ENCODE assay signal across 8 cellular contexts in the genomic region with DNA sequence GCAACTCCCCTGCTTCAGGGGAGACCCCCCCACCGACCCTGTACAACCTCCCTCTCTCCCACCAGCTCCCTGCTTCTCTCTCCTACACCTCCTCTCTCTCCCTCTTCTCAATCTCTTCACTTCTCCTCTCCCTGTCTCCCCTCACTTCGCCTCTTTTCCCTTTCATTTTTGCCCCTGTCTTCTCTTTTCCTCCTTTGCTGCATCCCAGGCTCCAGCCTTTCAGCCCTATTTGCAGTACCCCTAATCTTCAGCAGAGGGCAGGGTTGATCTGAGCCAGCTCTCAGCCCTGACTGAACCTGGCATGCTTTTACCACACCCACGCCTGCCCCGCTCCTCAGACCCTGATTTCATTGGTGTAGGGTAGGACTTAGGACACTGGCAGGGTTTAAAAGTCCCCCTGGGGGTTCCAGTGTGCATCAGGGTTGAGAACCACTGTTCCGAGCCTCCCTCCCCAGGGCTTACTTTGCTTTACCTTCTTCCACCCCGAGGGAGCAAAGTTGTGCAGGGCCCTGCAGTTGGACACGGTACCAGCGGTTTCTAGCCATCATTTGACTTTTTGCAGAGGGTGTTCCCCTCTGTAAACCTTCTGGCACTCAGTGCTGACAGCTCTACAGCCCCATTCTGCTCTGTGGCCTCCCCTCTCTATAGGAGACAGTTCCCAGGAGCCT.
DNase-seq lines count a peak whose midpoint lies in the region; ATAC-seq, FAIRE-seq and TF ChIP-seq lines count a peak whose summit lies in the region.

No MANE protein-coding gene starts in this region.

- no peak overlapping the region for H2AFZ ChIP-seq in HCT116 (ENCODE audit: low read depth, low read length, poor library complexity, severe bottlenecking)

- POLR2A ChIA-PET in HCT116 (lab: Charles Lee): interaction anchor here (1.3 kb wide), 1 partner anchor 86 kb away, joined by 5 read pairs; no protein-coding TSS in a partner anchor

- RAD21 ChIA-PET in HCT116 (lab: Charles Lee; ENCODE audit: low non-redundant PET in 1 of 2, low total read pairs in 2 of 2, uncharacterized antibody in 2 of 2, unreplicated experiment in 2 of 2): interaction anchor here (0.7 to 1.5 kb wide), 3 partner anchors 9 to 280 kb away, joined by 3 read pairs; no protein-coding TSS in a partner anchor

- 41% methylated on average over 8 of the region's 8 CpGs for WGBS in pancreas, 2 donors

- H3K36me3 Mint-ChIP-seq in activated T-helper 1 cell treated with anti-CD3 and anti-CD28 coated beads, Interleukin-12 subunit alpha, Interleukin-12 subunit beta, Interleukin-2, Interleukin-4 antibody, amounts not matched to agents 30 ng/mL and 10 ng/mL and 1 ng/mL, durations not matched to agents 14 hours and 24 hours and 36 hours (ENCODE audit: low read depth): no peaks in the 10 kb centered on the region

- TF ChIP-seq POLR2A in HCT116 (IDR thresholded peaks at IDR 0.05; ENCODE audit: borderline replicate concordance, extremely low read depth, insufficient read depth, insufficient read length) (no peak), Peyer's patch (IDR thresholded peaks at IDR 0.05) (no peak)

- no peaks in the 10 kb centered on the region for H3K79me2 ChIP-seq in HCT116 (ENCODE audit: insufficient read depth, low read length)

- no peak overlapping the region for H3K4me3 Mint-ChIP-seq in activated T-helper 1 cell treated with anti-CD3 and anti-CD28 coated beads, Interleukin-12 subunit alpha, Interleukin-12 subunit beta, Interleukin-2, Interleukin-4 antibody, amounts not matched to agents 30 ng/mL and 10 ng/mL and 1 ng/mL, durations not matched to agents 14 hours and 24 hours and 36 hours

- H3K9me2 ChIP-seq in HCT116 (ENCODE audit: insufficient read depth): no peaks in the 10 kb centered on the region

- intact Hi-C loops in HCT116 (cut with micrococcal nuclease): loop anchor here (1.0 kb wide), 1 partner anchor 281 kb away; no protein-coding TSS in a partner anchor
- intact Hi-C loops in activated T-helper 1 cell treated with anti-CD3 and anti-CD28 coated beads, Interleukin-12 subunit alpha, Interleukin-12 subunit beta, Interleukin-2, Interleukin-4 antibody, amounts not matched to agents 30 ng/mL and 10 ng/mL and 1 ng/mL, durations not matched to agents 14 hours and 24 hours and 36 hours (cut with micrococcal nuclease): loop anchor here (1.0 to 10.0 kb wide), 3 partner anchors 86 to 359 kb away; no protein-coding TSS in a partner anchor
- intact Hi-C loops in pancreas (cut with DNase I): loop anchor here in 2 of 3 donors (5.0 kb wide), 1 partner anchor 282 kb away; no protein-coding TSS in a partner anchor

- no TSS peak for BruUV-seq in HCT116 (replicated peaks; lab: Mats Ljungman, UMichigan)

- no peak overlapping the region for H3K9ac ChIP-seq in HCT116 (ENCODE audit: low read length)

- TF ChIP-seq RAD21 in HCT116 (IDR thresholded peaks at IDR 0.05; ENCODE audit: low read depth): peak; percentile 82

- TF ChIP-seq CTCF in HCT116 (IDR thresholded peaks at IDR 0.05 in 2 of 3, conservative IDR thresholded peaks at IDR 0.05 in 1 of 3; ENCODE audit: borderline replicate concordance in 1 of 3, insufficient read depth in 1 of 3, low read depth in 2 of 3, low read length in 2 of 3) (peak; percentile 77 to 91 (median 85)), Peyer's patch (IDR thresholded peaks at IDR 0.05) (peak; percentile 64 to 79 (median 72)), foreskin keratinocyte (conservative IDR thresholded peaks at IDR 0.05) (peak; percentile 76), pancreas (IDR thresholded peaks at IDR 0.05) (peak; percentile 63 to 78 (median 73))

- no peak overlapping the region for H3K4me3 ChIP-seq in HCT116 (replicated peaks in 1 of 2; ENCODE audit: low read depth in 1 of 2, low read length in 2 of 2)
- no peak overlapping the region for H3K4me3 ChIP-seq in Peyer's patch
- no peak overlapping the region for H3K4me3 ChIP-seq in pancreas

- peak; percentile 93 for ATAC-seq in HCT116
- peak; percentile 67 for ATAC-seq in foreskin keratinocyte
- ATAC-seq in pancreas: peak; percentile 68 to 93 (median 90)
- ATAC-seq in GM19395 (IDR thresholded peaks at IDR 0.05; ENCODE audit: unreplicated experiment): no peak
- ATAC-seq in GM19397 (IDR thresholded peaks at IDR 0.05; ENCODE audit: unreplicated experiment): no peak

- H3K9me3 ChIP-seq in HCT116 (ENCODE audit: control insufficient read depth in 1 of 2, insufficient read depth in 1 of 2, low read depth in 1 of 2, low read length in 2 of 2) (no peaks in the 10 kb centered on the region), Peyer's patch (no peaks in the 10 kb centered on the region), pancreas (no peaks in the 10 kb centered on the region)

- no peaks in the 10 kb centered on the region for H4K20me1 ChIP-seq in HCT116 (ENCODE audit: insufficient read depth)

- no peak overlapping the region for H3K27ac ChIP-seq in HCT116 (ENCODE audit: low read depth, low read length)
- no peak overlapping the region for H3K27ac ChIP-seq in Peyer's patch
- no peak overlapping the region for H3K27ac ChIP-seq in foreskin keratinocyte
- H3K27ac ChIP-seq in pancreas: no peak overlapping the region

- H3K27ac Mint-ChIP-seq in activated T-helper 1 cell treated with anti-CD3 and anti-CD28 coated beads, Interleukin-12 subunit alpha, Interleukin-12 subunit beta, Interleukin-2, Interleukin-4 antibody, amounts not matched to agents 30 ng/mL and 10 ng/mL and 1 ng/mL, durations not matched to agents 14 hours and 24 hours and 36 hours: no peak overlapping the region

- CTCF ChIA-PET in HCT116 (lab: Charles Lee): interaction anchor here (0.9 to 3.8 kb wide), 8 partner anchors 10 to 281 kb away, joined by 3 to 30 read pairs (median 6); no protein-coding TSS in a partner anchor

- no peak for FAIRE-seq in pancreas (lab: Jason Lieb, UNC)

- H3K4me1 ChIP-seq in HCT116 (ENCODE audit: control insufficient read depth in 1 of 2, insufficient read depth in 2 of 2, low read length in 2 of 2) (peaks cover 3 to 11% of the 10 kb centered on the region in 2 experiments; a peak in 3 of 4 replicates), Peyer's patch (no peaks in the 10 kb centered on the region), foreskin keratinocyte (no peaks in the 10 kb centered on the region), pancreas (no peaks in the 10 kb centered on the region)

- H3K4me2 ChIP-seq in HCT116 (ENCODE audit: low read length): no peak overlapping the region

- H3K36me3 ChIP-seq in HCT116 (ENCODE audit: control insufficient read depth in 1 of 2, insufficient read depth in 2 of 2, low read length in 2 of 2): no peaks in the 10 kb centered on the region
- H3K36me3 ChIP-seq in Peyer's patch: peaks cover 0 to 12% (median 0%) of the 10 kb centered on the region in 3 donors
- H3K36me3 ChIP-seq in pancreas: no peaks in the 10 kb centered on the region

- DNase-seq in COR-L47 (lab: John Stamatoyannopoulos, UW) (peak; percentile 5), HCT116 (ENCODE audit: low read depth, low spot score) (peak; percentile 27), Peyer's patch (peak in 2 of 3 donors; percentile 34 to 66), foreskin keratinocyte (peak in 1 of 2 donors; percentile 20), pancreas (peak in 4 of 6 donors; percentile 45 to 70 (median 57))
- peak; percentile 9 for DNase-seq in activated T-helper 1 cell treated with anti-CD3 and anti-CD28 coated beads, Interleukin-12 subunit alpha, Interleukin-12 subunit beta, Interleukin-2, Interleukin-4 antibody, amounts not matched to agents 30 ng/mL and 10 ng/mL and 1 ng/mL, durations not matched to agents 14 hours and 24 hours and 36 hours (ENCODE audit: low spot score)

- H3K27me3 Mint-ChIP-seq in activated T-helper 1 cell treated with anti-CD3 and anti-CD28 coated beads, Interleukin-12 subunit alpha, Interleukin-12 subunit beta, Interleukin-2, Interleukin-4 antibody, amounts not matched to agents 30 ng/mL and 10 ng/mL and 1 ng/mL, durations not matched to agents 14 hours and 24 hours and 36 hours (ENCODE audit: insufficient read depth): peaks cover 14% of the 10 kb centered on the region

- H3K27me3 ChIP-seq in HCT116 (ENCODE audit: insufficient read depth, low read length) (peaks cover 14% of the 10 kb centered on the region; the same call in 1 of the 2 replicates), Peyer's patch (no peaks in the 10 kb centered on the region), foreskin keratinocyte (peaks cover 12% of the 10 kb centered on the region), pancreas (no peaks in the 10 kb centered on the region)

- no peaks in the 10 kb centered on the region for H3K9me3 Mint-ChIP-seq in activated T-helper 1 cell treated with anti-CD3 and anti-CD28 coated beads, Interleukin-12 subunit alpha, Interleukin-12 subunit beta, Interleukin-2, Interleukin-4 antibody, amounts not matched to agents 30 ng/mL and 10 ng/mL and 1 ng/mL, durations not matched to agents 14 hours and 24 hours and 36 hours

- H3K4me1 Mint-ChIP-seq in activated T-helper 1 cell treated with anti-CD3 and anti-CD28 coated beads, Interleukin-12 subunit alpha, Interleukin-12 subunit beta, Interleukin-2, Interleukin-4 antibody, amounts not matched to agents 30 ng/mL and 10 ng/mL and 1 ng/mL, durations not matched to agents 14 hours and 24 hours and 36 hours (ENCODE audit: low read depth): no peaks in the 10 kb centered on the region

TF ChIP-seq in HCT116, 20 proteins besides CTCF, POLR2A, EP300 and RAD21:
- no peak for TF ChIP-seq ZNF274 (IDR thresholded peaks at IDR 0.05; ENCODE audit: low read depth, low read length)
- TF ChIP-seq, protein P1, sequence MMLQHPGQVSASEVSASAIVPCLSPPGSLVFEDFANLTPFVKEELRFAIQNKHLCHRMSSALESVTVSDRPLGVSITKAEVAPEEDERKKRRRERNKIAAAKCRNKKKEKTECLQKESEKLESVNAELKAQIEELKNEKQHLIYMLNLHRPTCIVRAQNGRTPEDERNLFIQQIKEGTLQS (IDR thresholded peaks at IDR 0.05): no peak
- peak; percentile 73 for TF ChIP-seq EGR1 (IDR thresholded peaks at IDR 0.05; ENCODE audit: low read depth)

Comparison
In these comparisons a context has a peak if more than half of its experiments do, and no peak if none do; other contexts are left out.
1. ATAC-seq: peak in HCT116 (single experiment), foreskin keratinocyte (single experiment) and pancreas (4 of 4); none in GM19395 (single experiment) and GM19397 (single experiment).
2. Peak in every context shown above with its lines, with median percentiles within 50 percentile points of each other: CTCF ChIP-seq.